8 cellular contexts compared by ENCODE assay signal in genomic region chr20:59087829-59088433, GRCh38. TPM values are rescaled to one million over a fixed set of nuclear protein-coding genes. Genes with fewer than 3 reads are reported as not detected.
DNase-seq lines count a peak whose midpoint lies in the region; ATAC-seq, FAIRE-seq and TF ChIP-seq lines count a peak whose summit lies in the region.

No MANE protein-coding gene starts in this region.

- no peaks in the 10 kb centered on the region for H3K79me2 ChIP-seq in MM.1S (ENCODE audit: low read length)

- no peak overlapping the region for H3K4me2 ChIP-seq in MM.1S (ENCODE audit: low read depth, low read length)

- H2AFZ ChIP-seq in MM.1S (ENCODE audit: low read length): no peak overlapping the region

- no peak overlapping the region for H3K9ac ChIP-seq in MM.1S (ENCODE audit: low read length)

- no peak for TF ChIP-seq POLR2A in gastroesophageal sphincter (IDR thresholded peaks at IDR 0.05)
- TF ChIP-seq POLR2A in tibial nerve (IDR thresholded peaks at IDR 0.05): no peak

- peak; percentile 64 for FAIRE-seq in pancreas (lab: Jason Lieb, UNC)

- DNase-seq in EL (peak; percentile 69), MM.1S (peak; percentile 58), SJCRH30 (peak; percentile 88 to 98), activated gamma-delta T cell treated with Interleukin-2 at 50 U/mL for 16 hours (peak; percentile 89), pancreas (peak; percentile 51 to 94 (median 78)), tibial nerve (ENCODE audit: low spot score in 2 of 2) (peak; percentile 72 to 85)

- H3K4me3 ChIP-seq in MM.1S (ENCODE audit: low read length) (no peak overlapping the region), SJCRH30 (no peak overlapping the region), gastroesophageal sphincter (no peak overlapping the region), pancreas (no peak overlapping the region), tibial nerve (no peak overlapping the region)

- intact Hi-C loops in pancreas (cut with DNase I): loop anchor here in 2 of 3 donors (5.0 to 10.0 kb wide), 3 partner anchors 137 to 317 kb away; no protein-coding TSS in a partner anchor

- H3K27me3 ChIP-seq in MM.1S (replicated peaks; ENCODE audit: insufficient read depth, low read length): peaks cover 54% of the 10 kb centered on the region
- H3K27me3 ChIP-seq in SJCRH30: no peaks in the 10 kb centered on the region
- H3K27me3 ChIP-seq in gastroesophageal sphincter: peaks cover 5% of the 10 kb centered on the region
- H3K27me3 ChIP-seq in pancreas: no peaks in the 10 kb centered on the region
- no peaks in the 10 kb centered on the region for H3K27me3 ChIP-seq in tibial nerve

- TF ChIP-seq EP300 in gastroesophageal sphincter (IDR thresholded peaks at IDR 0.05) (no peak), tibial nerve (IDR thresholded peaks at IDR 0.05) (peak in 1 of 2 donors; percentile 29)

- no peaks in the 10 kb centered on the region for H4K20me1 ChIP-seq in MM.1S (ENCODE audit: insufficient read depth, low read length)

- TF ChIP-seq CTCF in MM.1S (IDR thresholded peaks at IDR 0.05; ENCODE audit: low read length) (peak; percentile 86), gastroesophageal sphincter (IDR thresholded peaks at IDR 0.05) (peak; percentile 72 to 90 (median 86)), pancreas (IDR thresholded peaks at IDR 0.05) (peak; percentile 85 to 93 (median 90)), tibial nerve (IDR thresholded peaks at IDR 0.05) (peak; percentile 60 to 92 (median 82))

- H3K4me1 ChIP-seq in MM.1S (ENCODE audit: low read length) (no peaks in the 10 kb centered on the region), SJCRH30 (peaks cover 13% of the 10 kb centered on the region), gastroesophageal sphincter (peaks cover 0 to 14% (median 0%) of the 10 kb centered on the region in 3 donors), pancreas (peaks cover 0 to 5% (median 0%) of the 10 kb centered on the region in 3 donors), tibial nerve (peaks cover 0 to 12% (median 0%) of the 10 kb centered on the region in 4 donors)

- no peaks in the 10 kb centered on the region for H3F3A ChIP-seq in MM.1S (ENCODE audit: insufficient read depth, low read length)

- H3K36me3 ChIP-seq in MM.1S (replicated peaks; ENCODE audit: insufficient read depth, low read length): no peaks in the 10 kb centered on the region
- no peaks in the 10 kb centered on the region for H3K36me3 ChIP-seq in SJCRH30
- H3K36me3 ChIP-seq in gastroesophageal sphincter: no peaks in the 10 kb centered on the region
- no peaks in the 10 kb centered on the region for H3K36me3 ChIP-seq in pancreas
- H3K36me3 ChIP-seq in tibial nerve: no peaks in the 10 kb centered on the region

- H3K9me2 ChIP-seq in MM.1S (replicated peaks; ENCODE audit: insufficient read depth, low read length): no peaks in the 10 kb centered on the region

- no peak overlapping the region for H3K27ac ChIP-seq in MM.1S (ENCODE audit: low read length)
- H3K27ac ChIP-seq in SJCRH30: no peak overlapping the region
- no peak overlapping the region for H3K27ac ChIP-seq in gastroesophageal sphincter
- H3K27ac ChIP-seq in pancreas: no peak overlapping the region
- no peak overlapping the region for H3K27ac ChIP-seq in tibial nerve

- no peaks in the 10 kb centered on the region for H3K9me3 ChIP-seq in MM.1S (replicated peaks; ENCODE audit: insufficient read depth, low read length)
- H3K9me3 ChIP-seq in SJCRH30 (replicated peaks): no peaks in the 10 kb centered on the region
- H3K9me3 ChIP-seq in gastroesophageal sphincter: no peaks in the 10 kb centered on the region
- no peaks in the 10 kb centered on the region for H3K9me3 ChIP-seq in pancreas
- H3K9me3 ChIP-seq in tibial nerve: no peaks in the 10 kb centered on the region

- WGBS in gastroesophageal sphincter (ENCODE audit: low coverage in 1 of 2), 2 donors: 6% methylated on average over 5 of the region's 5 CpGs
- 7 to 12% methylated on average over 5 of the region's 5 CpGs for WGBS in pancreas, 2 donors
- 9 to 17% methylated on average over 5 of the region's 5 CpGs for whole genome bisulfite sequencing in tibial nerve, 2 donors

- ATAC-seq in gastroesophageal sphincter (peak; percentile 72), pancreas (peak in 3 of 4 donors; percentile 88 to 93 (median 92)), GM21576 (IDR thresholded peaks at IDR 0.05; ENCODE audit: unreplicated experiment) (no peak)

RNA-seq across cellular contexts. Expression of gene PRELID3B, which starts 45.3 kb away (rescaled TPM):
- 298 and 331 TPM in 2 replicates for total RNA-seq in SJCRH30 (2014; rRNA removed; shearing (Covaris generic))
- total RNA-seq in gastroesophageal sphincter (10 to 100 TPM; 35.1 to 60.8 (median 40.0) TPM), pancreas (10 to 100 TPM; 12.6 to 23.2 (median 18.9) TPM), tibial nerve (10 to 100 TPM; 19.2 to 34.5 (median 23.1) TPM)
- polyA plus RNA-seq in pancreas: 10 to 100 TPM in 1 of 2 donors, 1 to 10 TPM in 1; 8.4 to 24.9 TPM

RNA-seq across cellular contexts. Expression of gene ATP5F1E, which starts 55.8 kb away (rescaled TPM):
- total RNA-seq in SJCRH30 (2014; rRNA removed; shearing (Covaris generic)): 124 and 133 TPM in 2 replicates
- total RNA-seq in gastroesophageal sphincter (10 to 100 TPM; 23.1 to 40.6 (median 35.4) TPM), pancreas (10 to 100 TPM; 11.2 to 28.2 (median 21.7) TPM), tibial nerve (10 to 100 TPM; 15.1 to 35.2 (median 27.7) TPM)
- 10 to 100 TPM; 25.5 to 38.0 TPM for polyA plus RNA-seq in pancreas
